In the genomic region with DNA sequence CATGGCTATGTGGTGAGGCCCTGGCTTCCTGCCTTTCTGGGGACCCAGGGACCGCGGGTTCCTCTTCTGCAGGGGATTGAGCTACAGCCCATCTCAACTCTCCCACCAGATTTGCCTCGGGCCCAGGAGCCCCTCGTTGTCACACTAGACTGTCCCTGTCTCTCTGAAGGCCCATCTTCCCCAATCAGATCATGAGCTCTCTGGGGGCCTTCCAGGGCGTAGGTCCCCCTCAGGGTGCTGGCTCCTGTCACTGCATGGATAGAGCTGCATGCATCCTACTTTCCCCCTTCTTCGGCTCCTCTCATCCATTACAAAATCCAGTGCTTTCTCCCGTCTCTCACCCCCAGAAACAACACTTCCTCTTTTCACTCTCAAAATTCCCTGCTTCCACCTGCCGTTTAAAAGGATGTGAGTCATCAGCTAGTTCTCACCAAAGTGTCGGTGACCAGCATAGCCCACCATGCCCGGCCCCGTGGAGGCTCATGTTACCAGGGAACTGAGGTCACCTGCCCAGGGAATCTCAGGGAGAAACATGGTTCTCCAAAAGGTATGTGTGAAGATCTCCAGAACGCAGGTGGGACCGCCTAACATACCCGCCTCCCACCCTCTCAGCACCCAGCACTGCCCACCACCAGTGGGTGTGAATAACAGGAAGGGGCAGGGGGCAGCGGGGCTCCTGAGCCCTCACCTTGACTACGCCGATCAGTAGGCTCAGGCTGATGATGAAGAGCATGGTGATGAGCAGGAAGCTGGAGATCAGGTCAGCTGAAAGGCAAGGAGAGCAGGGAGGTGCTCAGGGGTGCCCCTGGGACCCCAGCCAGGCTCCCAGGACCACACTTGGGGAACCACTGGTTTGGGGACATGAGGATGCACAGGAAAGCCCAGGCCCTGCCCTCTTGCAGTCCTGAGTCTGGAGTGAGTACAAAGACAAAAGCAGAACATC, we compare ENCODE assay signal across 14 cellular contexts. TPM values are rescaled to one million over a fixed set of nuclear protein-coding genes. Genes with fewer than 3 reads are reported as not detected.
DNase-seq lines count a peak whose midpoint lies in the region; ATAC-seq, FAIRE-seq and TF ChIP-seq lines count a peak whose summit lies in the region.
"Had no signal": no experiment of that assay in that cellular context is flagged by ENCODE, and none has a peak within 500 bp of the region (broad histone marks: within the 10 kb centered on the region; RNA-seq: fewer than 3 reads in every experiment).

No MANE protein-coding gene starts in this region.

- H3K4me1 ChIP-seq in CD4-positive, CD25-positive, alpha-beta regulatory T cell (ENCODE audit: control insufficient read depth, insufficient read depth, low read length, poor library complexity, severe bottlenecking) = peaks cover 69% of the 10 kb centered on the region
- H3K4me1 ChIP-seq in left ventricle myocardium inferior = no peaks in the 10 kb centered on the region

- peaks cover 50% of the 10 kb centered on the region for H3K36me3 Mint-ChIP-seq in CD4-positive, CD25-positive, alpha-beta regulatory T cell
- peaks cover 18% of the 10 kb centered on the region for H3K36me3 Mint-ChIP-seq in T-helper 17 cell (ENCODE audit: low read depth)

- intact Hi-C loops in left ventricle myocardium inferior (cut with micrococcal nuclease) = no loop called here

- TF ChIP-seq CTCF in left ventricle myocardium inferior (IDR thresholded peaks at IDR 0.05; ENCODE audit: borderline replicate concordance) = no peak

- peak overlapping the region; percentile 95 to 98 (median 97) for H3K27ac Mint-ChIP-seq in CD4-positive, CD25-positive, alpha-beta regulatory T cell
- H3K27ac Mint-ChIP-seq in T-helper 17 cell = peak overlapping the region; percentile 100

- peaks cover 5% of the 10 kb centered on the region for H3K27me3 Mint-ChIP-seq in CD4-positive, CD25-positive, alpha-beta regulatory T cell
- no peaks in the 10 kb centered on the region for H3K27me3 Mint-ChIP-seq in T-helper 17 cell

- H3K9me3 Mint-ChIP-seq in CD4-positive, CD25-positive, alpha-beta regulatory T cell = no peaks in the 10 kb centered on the region

- peak overlapping the region in 3 of 4 donors; percentile 53 to 57 (median 55) for H3K4me3 Mint-ChIP-seq in CD4-positive, CD25-positive, alpha-beta regulatory T cell
- H3K4me3 Mint-ChIP-seq in T-helper 17 cell = peak overlapping the region; percentile 82
- H3K4me3 Mint-ChIP-seq: nephron had no signal

- H3K27ac ChIP-seq in CD4-positive, CD25-positive, alpha-beta regulatory T cell (ENCODE audit: insufficient read depth, low read length, poor library complexity, severe bottlenecking) = peak overlapping the region; percentile 94
- H3K27ac ChIP-seq in left ventricle myocardium inferior (replicated peaks) = no peak overlapping the region
- H3K27ac ChIP-seq: cardiac muscle cell, HL-60 had no signal

- no peak for FAIRE-seq in GM19239 (lab: Jason Lieb, UNC)

- H3K27me3 ChIP-seq in CD4-positive, CD25-positive, alpha-beta regulatory T cell (ENCODE audit: control insufficient read depth, insufficient read depth, low read length) = no peaks in the 10 kb centered on the region
- H3K27me3 ChIP-seq in left ventricle myocardium inferior (ENCODE audit: low read depth) = peaks cover 12% of the 10 kb centered on the region
- H3K27me3 ChIP-seq: cardiac muscle cell had no signal

- DNase-seq in CD4-positive, CD25-positive, alpha-beta regulatory T cell = no peak
- DNase-seq in T-helper 17 cell = no peak
- peak; percentile 50 for DNase-seq in iPS-NIHi7 (ENCODE audit: extremely low spot score)
- DNase-seq in GM19239 (ENCODE audit: insufficient read length, low spot score) = no peak
- DNase-seq in left ventricle myocardium inferior = no peak
- DNase-seq in mesenteric fat pad (ENCODE audit: low spot score) = no peak
- DNase-seq: activated CD4-positive, CD25-positive, alpha-beta regulatory T cell; foreskin fibroblast; GF-D8 had no signal

- no peak for ATAC-seq in CD4-positive, CD25-positive, alpha-beta regulatory T cell (ENCODE audit: low read depth in 2 of 2)
- ATAC-seq in T-helper 17 cell (no peak), HG03469 (IDR thresholded peaks at IDR 0.05; ENCODE audit: unreplicated experiment) (no peak)

- peaks cover 60% of the 10 kb centered on the region for H3K36me3 ChIP-seq in CD4-positive, CD25-positive, alpha-beta regulatory T cell (ENCODE audit: control insufficient read depth, insufficient read depth, low read length)
- no peaks in the 10 kb centered on the region for H3K36me3 ChIP-seq in left ventricle myocardium inferior
- H3K36me3 ChIP-seq: cardiac muscle cell had no signal

- H3K9me3 ChIP-seq in CD4-positive, CD25-positive, alpha-beta regulatory T cell (ENCODE audit: control insufficient read depth in 2 of 2, low read length in 2 of 2) = no peaks in the 10 kb centered on the region
- no peaks in the 10 kb centered on the region for H3K9me3 ChIP-seq in T-helper 17 cell (ENCODE audit: control insufficient read depth, low read length, poor library complexity, severe bottlenecking)
- H3K9me3 ChIP-seq in left ventricle myocardium inferior (replicated peaks) = no peaks in the 10 kb centered on the region

- H3K4me3 ChIP-seq in CD4-positive, CD25-positive, alpha-beta regulatory T cell (ENCODE audit: low read depth, low read length) = no peak overlapping the region
- H3K4me3 ChIP-seq in left ventricle myocardium inferior = no peak overlapping the region
- H3K4me3 ChIP-seq: cardiac muscle cell had no signal

- peak; percentile 14 for TF ChIP-seq POLR2A in GM18526 (IDR thresholded peaks at IDR 0.05; ENCODE audit: extremely low read depth, insufficient read length)

- H3K4me1 Mint-ChIP-seq in CD4-positive, CD25-positive, alpha-beta regulatory T cell = peaks cover 7 to 82% (median 48%) of the 10 kb centered on the region in 4 donors
- peaks cover 65% of the 10 kb centered on the region for H3K4me1 Mint-ChIP-seq in T-helper 17 cell

RNA-seq across cellular contexts. Expression of a gene that starts 16.4 kb away (rescaled TPM):
- total RNA-seq in CD4-positive, CD25-positive, alpha-beta regulatory T cell = 589 TPM
- 100 to 1,000 TPM; 552 to 687 (median 620) TPM for polyA plus RNA-seq in CD4-positive, CD25-positive, alpha-beta regulatory T cell
- 100 to 1,000 TPM; 563 to 601 TPM for total RNA-seq in T-helper 17 cell
- total RNA-seq in left ventricle myocardium inferior = 18.8 TPM
- total RNA-seq in mesenteric fat pad = 251 TPM

RNA-seq across cellular contexts. Expression of a gene that starts 17.8 kb away (rescaled TPM):
- total RNA-seq in CD4-positive, CD25-positive, alpha-beta regulatory T cell = 1.9 TPM
- polyA plus RNA-seq in CD4-positive, CD25-positive, alpha-beta regulatory T cell = not detected
- 1 to 10 TPM; 2.1 to 3.7 TPM for total RNA-seq in T-helper 17 cell
- not detected for total RNA-seq in left ventricle myocardium inferior
- not detected for total RNA-seq in mesenteric fat pad

Comparison
In these comparisons a context has a peak if more than half of its experiments do, and no peak if none do; other contexts are left out.
1. RNA of a gene that starts 16.4 kb away (total RNA-seq): 563 to 601 TPM in T-helper 17 cell, 589 TPM in CD4-positive, CD25-positive, alpha-beta regulatory T cell (single experiment) and 251 TPM in mesenteric fat pad (single experiment); 18.8 TPM in left ventricle myocardium inferior (single experiment); every median in the first group is over 10 times any median in the second.